ENCODE assay signal across 1 cellular context in genomic region chr11:9653871-9654270, GRCh38.
TF ChIP-seq lines count a peak whose summit lies in the region.

No MANE protein-coding gene starts in this region.

TF ChIP-seq in H1, 55 proteins besides CTCF, POLR2A, EP300 and RAD21:
- TF ChIP-seq GABPA (IDR thresholded peaks at IDR 0.05; ENCODE audit: borderline replicate concordance, insufficient read depth, low read length) = no peak
- TF ChIP-seq JUND (IDR thresholded peaks at IDR 0.05; ENCODE audit: low read length) = no peak
- TF ChIP-seq RXRA (IDR thresholded peaks at IDR 0.05; ENCODE audit: insufficient read depth, low read depth, low read length) = no peak
- no peak for TF ChIP-seq SP4 (IDR thresholded peaks at IDR 0.05; ENCODE audit: low read length)
- TF ChIP-seq POLR2AphosphoS5 (IDR thresholded peaks at IDR 0.05; ENCODE audit: low read depth, low read length) = no peak
- TF ChIP-seq SP2 (IDR thresholded peaks at IDR 0.05; ENCODE audit: low read length) = no peak
- no peak for TF ChIP-seq CTBP2 (IDR thresholded peaks at IDR 0.05; ENCODE audit: borderline replicate concordance, insufficient read depth, insufficient read length, low read length)
- no peak for TF ChIP-seq NRF1 (IDR thresholded peaks at IDR 0.05; ENCODE audit: low read depth, low read length)
